ENCODE assay signal across 8 cellular contexts in the genomic region with DNA sequence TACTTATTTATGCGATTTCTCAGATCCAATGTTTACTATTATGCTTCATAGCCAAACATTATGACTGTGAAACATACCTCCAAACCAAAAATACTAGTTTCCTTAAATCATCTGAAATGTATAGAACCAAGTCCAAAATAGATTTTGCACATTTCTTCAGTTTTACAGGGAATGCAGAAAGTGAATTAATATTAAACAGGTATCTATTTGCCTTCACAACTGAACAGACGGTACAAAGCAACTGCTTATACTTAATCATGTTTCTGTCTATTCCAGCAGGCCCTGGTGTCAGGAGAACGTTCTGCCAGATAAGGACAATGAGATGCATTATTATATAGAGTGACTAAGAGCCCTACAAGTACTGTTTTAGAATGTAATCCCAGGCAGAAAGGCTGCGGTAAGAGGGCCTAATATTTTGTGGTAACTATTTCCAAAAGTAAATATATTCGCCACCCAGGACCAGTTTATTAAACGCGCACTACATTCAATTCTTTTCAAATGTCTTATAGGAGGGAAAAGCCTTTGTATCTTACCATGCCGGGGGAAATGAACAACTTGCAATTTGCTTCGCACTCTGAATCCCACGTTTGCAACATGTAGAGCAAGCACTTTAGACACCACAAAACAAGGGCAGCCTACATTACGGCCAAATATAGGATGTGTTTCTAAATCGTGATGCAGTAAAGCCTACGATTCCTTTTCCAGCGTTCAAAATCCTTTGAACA. TPM values are rescaled to one million over a fixed set of nuclear protein-coding genes. Genes with fewer than 3 reads are reported as not detected.
A peak's percentile ranks its signal among the peaks of the same experiment; 100 is the strongest.
DNase-seq lines count a peak whose midpoint lies in the region; ATAC-seq and TF ChIP-seq lines count a peak whose summit lies in the region.

No MANE protein-coding gene starts in this region.

- no peak for TF ChIP-seq EP300 in transverse colon (IDR thresholded peaks at IDR 0.05; ENCODE audit: low read depth)

- intact Hi-C loops in body of pancreas (cut with DNase I) (no loop called here), lower leg skin (cut with DNase I; ENCODE audit: low total_unique reads) (no loop called here), transverse colon (cut with DNase I; ENCODE audit: low total_unique reads) (loop anchor here (2.0 to 5.0 kb wide), 3 partner anchors 69 to 323 kb away; partner anchors contain the start of genes SSH1 and USP30)

- TF ChIP-seq POLR2A in body of pancreas (IDR thresholded peaks at IDR 0.05) (no peak), lower leg skin (IDR thresholded peaks at IDR 0.05) (no peak), transverse colon (IDR thresholded peaks at IDR 0.05) (no peak)

- H3K4me3 ChIP-seq in body of pancreas, result peak overlapping the region in 1 of 2 donors; percentile 33
- peak overlapping the region; percentile 97 for H3K4me3 ChIP-seq in lower leg skin (ENCODE audit: low read depth, poor library complexity, severe bottlenecking)
- peak overlapping the region; percentile 71 to 96 (median 86) for H3K4me3 ChIP-seq in transverse colon

- H3K27me3 ChIP-seq in body of pancreas (no peaks in the 10 kb centered on the region), transverse colon (no peaks in the 10 kb centered on the region)

- H3K27ac ChIP-seq in body of pancreas, result peak overlapping the region; percentile 88 to 97 (median 96)
- peak overlapping the region; percentile 98 to 99 (median 98) for H3K27ac ChIP-seq in transverse colon

- in situ Hi-C loops in transverse colon (cut with MboI; ENCODE audit: low pct_ligation_motif_present in 1 of 4, low pct_unique_long_range_greater_than_20kb in 1 of 4, low sequenced_read_pairs in 3 of 4), result no loop called here

- peak in 2 of 3 experiments; percentile 74 to 87 for DNase-seq in NCI-H1417 (lab: John Stamatoyannopoulos, UW)
- DNase-seq in NCI-H1417 treated with DMSO at 0.1 percent for 48 hours (lab: John Stamatoyannopoulos, UW), result no peak
- DNase-seq in NCI-H2227 (lab: John Stamatoyannopoulos, UW; ENCODE audit: unreplicated experiment), result peak; percentile 17
- peak in 1 of 4 donors; percentile 9 for DNase-seq in body of pancreas
- DNase-seq in lower leg skin (ENCODE audit: low spot score in 2 of 2), result no peak
- DNase-seq in transverse colon, result no peak

- TF ChIP-seq CTCF in body of pancreas (IDR thresholded peaks at IDR 0.05) (no peak), lower leg skin (IDR thresholded peaks at IDR 0.05) (no peak), transverse colon (IDR thresholded peaks at IDR 0.05) (no peak)

- H3K4me1 ChIP-seq in body of pancreas (peaks cover 32% of the 10 kb centered on the region), transverse colon (peaks cover 14 to 79% (median 51%) of the 10 kb centered on the region in 4 donors)

- H3K36me3 ChIP-seq in body of pancreas (replicated peaks in 1 of 2; ENCODE audit: insufficient read depth in 1 of 2, low read depth in 2 of 2) (no peaks in the 10 kb centered on the region), transverse colon (no peaks in the 10 kb centered on the region)

- H3K9me3 ChIP-seq in body of pancreas (no peaks in the 10 kb centered on the region), transverse colon (no peaks in the 10 kb centered on the region)

- no peak for ATAC-seq in body of pancreas
- ATAC-seq in HG03457 (IDR thresholded peaks at IDR 0.05; ENCODE audit: unreplicated experiment), result no peak
- no peak for ATAC-seq in HG03469 (IDR thresholded peaks at IDR 0.05; ENCODE audit: unreplicated experiment)

- 16 to 21% methylated on average over 14 of the region's 14 CpGs for WGBS in body of pancreas, 2 donors
- 5% methylated on average over 14 of the region's 14 CpGs for WGBS in lower leg skin, 2 donors
- 16 to 20% methylated on average over 6 to 14 of the region's 14 CpGs for WGBS in transverse colon (ENCODE audit: low coverage in 1 of 2), 2 donors

RNA-seq across cellular contexts. Expression of gene CORO1C, which starts 1.5 kb away (rescaled TPM):
- total RNA-seq in body of pancreas (10 to 100 TPM; 26.7 to 27.4 TPM), lower leg skin (100 to 1,000 TPM in 3 of 4 donors, 10 to 100 TPM in 1; 86.5 to 193 (median 146) TPM), transverse colon (100 to 1,000 TPM in 3 of 4 donors, 10 to 100 TPM in 1; 68.1 to 153 (median 128) TPM)

Comparison
In these comparisons a context has a peak if more than half of its experiments do, and no peak if none do; other contexts are left out.
1. DNase-seq: peak in NCI-H1417 (2 of 3) and NCI-H2227 (single experiment); none in NCI-H1417 treated with DMSO at 0.1 percent for 48 hours (single experiment), lower leg skin (0 of 2) and transverse colon (single experiment).